In the genomic region with DNA sequence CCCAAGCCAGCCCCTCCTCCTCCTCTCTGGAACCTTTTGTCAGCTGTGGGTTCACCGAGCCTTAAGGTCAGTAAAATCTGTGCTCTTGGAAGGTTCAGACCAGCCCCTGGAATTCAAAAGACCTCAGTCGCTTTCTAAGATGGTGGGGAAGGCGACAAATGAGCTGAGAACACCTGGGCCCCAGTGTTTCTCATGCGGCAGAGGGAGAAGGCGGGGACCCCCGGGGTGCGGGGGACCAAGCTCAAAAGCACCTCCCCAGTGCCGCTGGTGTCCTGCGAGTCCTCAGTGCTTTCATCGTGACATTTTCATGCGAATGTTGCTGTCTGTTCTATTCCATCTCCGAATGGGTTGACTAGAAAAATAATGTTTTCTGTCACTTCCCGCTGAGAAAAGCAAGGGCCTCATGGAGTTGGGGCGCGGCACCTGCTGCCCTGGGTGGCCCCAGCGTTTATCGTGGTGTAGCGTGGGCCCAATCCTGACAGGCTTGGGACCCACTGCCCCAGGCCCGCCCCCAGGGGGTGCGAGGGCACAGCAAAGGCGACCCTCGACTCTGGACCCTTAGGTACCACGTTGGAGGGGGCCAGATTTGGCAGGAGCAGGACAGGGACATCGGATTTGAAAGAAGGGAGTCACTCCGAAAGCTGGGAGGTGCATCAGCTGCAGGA, we compare ENCODE assay signal across 18 cellular contexts. TPM values are rescaled to one million over a fixed set of nuclear protein-coding genes. Genes with fewer than 3 reads are reported as not detected.
"Had no signal": no experiment of that assay in that cellular context is flagged by ENCODE, and none has a peak within 500 bp of the region (broad histone marks: within the 10 kb centered on the region; RNA-seq: fewer than 3 reads in every experiment).

No MANE protein-coding gene starts in this region.

- H3K27ac ChIP-seq: brain microvascular endothelial cell, colonic mucosa, esophagus muscularis mucosa, heart right ventricle, spleen had no signal

- H3K4me3 Mint-ChIP-seq: activated T-cell treated with anti-CD3 and anti-CD28 coated beads, Interleukin-2, amount 50 U/mL, for 4 hours; naive thymus-derived CD8-positive, alpha-beta T cell; stimulated activated naive CD8-positive, alpha-beta T cell treated with anti-CD3 and anti-CD28 coated beads, Interleukin-15, amount 100 ng/mL, for 72 hours; T-helper 1 cell treated with Interleukin-12 subunit alpha and Interleukin-12 subunit beta and Interleukin-4 antibody, amounts not matched to agents 30 μg/mL and 1 μg/mL, for 36 hours; type B pancreatic cell had no signal

- H3K27me3 Mint-ChIP-seq: naive thymus-derived CD8-positive, alpha-beta T cell; stimulated activated naive CD8-positive, alpha-beta T cell treated with anti-CD3 and anti-CD28 coated beads, Interleukin-15, amount 100 ng/mL, for 72 hours had no signal

- H3K36me3 Mint-ChIP-seq: naive thymus-derived CD8-positive, alpha-beta T cell; type B pancreatic cell had no signal

- ATAC-seq: activated CD4-positive, CD25-positive, alpha-beta regulatory T cell treated with anti-CD3 and anti-CD28 coated beads, Interleukin-2, amount 50 U/mL, for 24 hours; activated T-cell treated with anti-CD3 and anti-CD28 coated beads, Interleukin-2, amount 50 U/mL, for 4 hours; left cardiac atrium; naive thymus-derived CD8-positive, alpha-beta T cell had no signal

- H3K4me3 ChIP-seq: colonic mucosa, esophagus muscularis mucosa, heart right ventricle, spleen had no signal

- H3K9me3 ChIP-seq: colonic mucosa, esophagus muscularis mucosa, heart right ventricle, spleen had no signal

- DNase-seq: activated CD4-positive, alpha-beta T cell treated with anti-CD3 and anti-CD28 coated beads, Interleukin-2, amount 50 U/mL, for 1 hour; activated CD8-positive, alpha-beta memory T cell treated with anti-CD3 and anti-CD28 coated beads, Interleukin-2, amount 50 U/mL, for 4 hours; activated naive CD4-positive, alpha-beta T cell treated with anti-CD3 and anti-CD28 coated beads, Interleukin-2, amount 50 U/mL, for 16 hours; activated T-cell treated with anti-CD3 and anti-CD28 coated beads, Interleukin-2, amount 50 U/mL, for 4 hours; aorta; brain microvascular endothelial cell; central memory CD4-positive, alpha-beta T cell; colonic mucosa; heart right ventricle; left cardiac atrium; naive thymus-derived CD8-positive, alpha-beta T cell; spleen; stimulated activated naive CD8-positive, alpha-beta T cell treated with anti-CD3 and anti-CD28 coated beads, Interleukin-15, amount 100 ng/mL, for 72 hours had no signal

- H3K9me3 Mint-ChIP-seq: activated T-cell treated with anti-CD3 and anti-CD28 coated beads, Interleukin-2, amount 50 U/mL, for 4 hours; type B pancreatic cell had no signal

- H3K27ac Mint-ChIP-seq: stimulated activated naive CD8-positive, alpha-beta T cell treated with anti-CD3 and anti-CD28 coated beads, Interleukin-15, amount 100 ng/mL, for 72 hours; T-helper 1 cell treated with Interleukin-12 subunit alpha and Interleukin-12 subunit beta and Interleukin-4 antibody, amounts not matched to agents 30 μg/mL and 1 μg/mL, for 36 hours; type B pancreatic cell had no signal

- H3K27me3 ChIP-seq: brain microvascular endothelial cell, colonic mucosa, esophagus muscularis mucosa, spleen had no signal

- H3K36me3 ChIP-seq: brain microvascular endothelial cell, colonic mucosa, esophagus muscularis mucosa, heart right ventricle, spleen had no signal

RNA-seq across cellular contexts. Expression of a gene that starts 0.8 kb away (rescaled TPM):
- total RNA-seq: temporal lobe had no signal

RNA-seq across cellular contexts. Expression of a gene that starts 22.2 kb away (rescaled TPM):
- total RNA-seq: aorta; esophagus muscularis mucosa; heart right ventricle; left cardiac atrium; naive thymus-derived CD8-positive, alpha-beta T cell had no signal
